In the genomic region with DNA sequence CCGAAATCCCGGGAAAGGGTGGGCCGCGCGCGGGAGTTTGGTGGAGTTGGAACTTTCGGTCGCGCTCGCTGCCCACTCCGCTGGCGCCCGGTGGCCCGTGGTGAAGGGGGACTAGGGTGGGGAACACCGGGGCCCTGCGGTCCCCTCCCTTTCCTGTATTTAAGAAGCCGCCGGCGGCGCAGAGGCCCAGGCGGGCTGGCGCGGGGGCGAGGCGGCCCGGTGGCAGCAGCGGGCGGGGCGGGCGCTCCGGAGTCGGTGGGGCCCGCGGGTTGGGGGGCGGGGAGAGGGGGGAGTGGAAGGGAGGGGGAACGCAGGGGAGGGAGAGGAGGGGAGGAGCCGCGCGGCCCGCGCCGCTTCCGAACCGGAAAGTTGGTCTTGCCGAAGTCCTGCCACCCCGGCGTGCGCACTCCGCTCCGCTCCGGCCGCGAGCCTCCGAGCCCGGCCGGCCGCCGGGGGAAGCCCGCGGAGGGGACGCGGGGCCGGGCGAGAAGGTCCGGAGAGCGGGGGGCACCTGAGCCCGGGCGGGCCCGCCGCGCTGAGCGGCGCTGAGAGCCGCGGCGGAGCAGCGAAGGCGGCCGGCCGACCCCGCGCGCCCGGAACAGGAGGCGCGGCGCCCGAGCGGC, we compare ENCODE assay signal across 18 cellular contexts. TPM values are rescaled to one million over a fixed set of nuclear protein-coding genes. Genes with fewer than 3 reads are reported as not detected.
DNase-seq lines count a peak whose midpoint lies in the region; FAIRE-seq and TF ChIP-seq lines count a peak whose summit lies in the region.
"Had no signal": no experiment of that assay in that cellular context is flagged by ENCODE, and none has a peak within 500 bp of the region (broad histone marks: within the 10 kb centered on the region; RNA-seq: fewer than 3 reads in every experiment).

No MANE protein-coding gene starts in this region.

- peaks cover 7% of the 10 kb centered on the region for H3K9me3 Mint-ChIP-seq in activated T-helper 2 cell treated with anti-CD3 and anti-CD28 coated beads, Interferon-gamma antibody, Interleukin-2, Interleukin-4, amounts not matched to agents 10 μg/mL and 5 μg/mL and 100 μg/mL, durations not matched to agents 14 hours and 24 hours and 36 hours
- H3K9me3 Mint-ChIP-seq: stimulated activated naive B cell treated with anti-CD40 and anti-IgM and Interleukin-4, amounts not matched to agents 10 μg/mL and 1 μg/mL and 100 μg/mL, for 72 hours had no signal

- H3K9me1 ChIP-seq in endothelial cell of umbilical vein (replicated peaks; ENCODE audit: control insufficient read depth, extremely low read depth, insufficient read depth, low read length): no peaks in the 10 kb centered on the region

- peaks cover 65% of the 10 kb centered on the region for H3K27me3 Mint-ChIP-seq in activated T-helper 2 cell treated with anti-CD3 and anti-CD28 coated beads, Interferon-gamma antibody, Interleukin-2, Interleukin-4, amounts not matched to agents 10 μg/mL and 5 μg/mL and 100 μg/mL, durations not matched to agents 14 hours and 24 hours and 36 hours (ENCODE audit: low read depth)

- peaks cover 2% of the 10 kb centered on the region for H4K20me1 ChIP-seq in endothelial cell of umbilical vein (replicated peaks; ENCODE audit: control insufficient read depth, extremely low read depth, insufficient read depth, low read length)

- H3K27ac ChIP-seq in endothelial cell of umbilical vein (ENCODE audit: insufficient read depth, low read depth, low read length): no peak overlapping the region
- H3K27ac ChIP-seq: KMS-11 had no signal

- intact Hi-C loops in endothelial cell of umbilical vein (cut with micrococcal nuclease): no loop called here
- intact Hi-C loops in activated T-helper 2 cell treated with anti-CD3 and anti-CD28 coated beads, Interferon-gamma antibody, Interleukin-2, Interleukin-4, amounts not matched to agents 10 μg/mL and 5 μg/mL and 100 μg/mL, durations not matched to agents 14 hours and 24 hours and 36 hours (cut with micrococcal nuclease): loop anchor here (10.0 kb wide), 1 partner anchor 1734 kb away; the partner anchor contains the start of gene GALR1

- no TSS peak for BruUV-seq in endothelial cell of umbilical vein (replicated peaks; lab: Mats Ljungman, UMichigan)

- H3K27ac Mint-ChIP-seq in activated T-helper 2 cell treated with anti-CD3 and anti-CD28 coated beads, Interferon-gamma antibody, Interleukin-2, Interleukin-4, amounts not matched to agents 10 μg/mL and 5 μg/mL and 100 μg/mL, durations not matched to agents 14 hours and 24 hours and 36 hours: no peak overlapping the region
- H3K27ac Mint-ChIP-seq: T-helper 2 cell treated with Interferon-gamma antibody and Interleukin-4, amounts not matched to agents 5 μg/mL and 100 μg/mL, for 36 hours had no signal

- H3K4me1 Mint-ChIP-seq in activated T-helper 2 cell treated with anti-CD3 and anti-CD28 coated beads, Interferon-gamma antibody, Interleukin-2, Interleukin-4, amounts not matched to agents 10 μg/mL and 5 μg/mL and 100 μg/mL, durations not matched to agents 14 hours and 24 hours and 36 hours (ENCODE audit: low read depth): peaks cover 10% of the 10 kb centered on the region

- H3K36me3 ChIP-seq in endothelial cell of umbilical vein (ENCODE audit: control insufficient read depth in 2 of 2, extremely low read depth in 1 of 2, insufficient read depth in 2 of 2, low read length in 2 of 2): no peaks in the 10 kb centered on the region
- H3K36me3 ChIP-seq: BE2C had no signal

- H2AFZ ChIP-seq in endothelial cell of umbilical vein (ENCODE audit: low read depth, low read length): no peak overlapping the region

- H3K9ac ChIP-seq in endothelial cell of umbilical vein (replicated peaks; ENCODE audit: extremely low read depth, insufficient read depth, low read length): no peak overlapping the region
- H3K9ac ChIP-seq: KMS-11 had no signal

- TF ChIP-seq POLR2A in endothelial cell of umbilical vein (IDR thresholded peaks at IDR 0.05; ENCODE audit: low read depth, low read length): no peak
- no peak for TF ChIP-seq POLR2A in GM12892 (IDR thresholded peaks at IDR 0.05; ENCODE audit: low read depth, low read length)

- TF ChIP-seq CTCF in endothelial cell of umbilical vein (IDR thresholded peaks at IDR 0.05; ENCODE audit: extremely low read depth in 1 of 2, insufficient read depth in 1 of 2, low read depth in 1 of 2, low read length in 2 of 2): no peak

- H3K27me3 ChIP-seq in endothelial cell of umbilical vein (ENCODE audit: control insufficient read depth in 2 of 2, insufficient read depth in 2 of 2, low read length in 2 of 2): peaks cover 64 to 88% of the 10 kb centered on the region in 2 experiments

- peaks cover 6% of the 10 kb centered on the region for H3K36me3 Mint-ChIP-seq in activated T-helper 2 cell treated with anti-CD3 and anti-CD28 coated beads, Interferon-gamma antibody, Interleukin-2, Interleukin-4, amounts not matched to agents 10 μg/mL and 5 μg/mL and 100 μg/mL, durations not matched to agents 14 hours and 24 hours and 36 hours (ENCODE audit: low read depth)

- no peaks in the 10 kb centered on the region for H3K4me1 ChIP-seq in endothelial cell of umbilical vein (ENCODE audit: control insufficient read depth, extremely low read depth, insufficient read depth, low read length)
- H3K4me1 ChIP-seq: BE2C had no signal

- DNase-seq in COLO668 (lab: John Stamatoyannopoulos, UW; ENCODE audit: unreplicated experiment) (peak; percentile 73), HEK293T (ENCODE audit: extremely low spot score) (peak; percentile 21), endothelial cell of umbilical vein (ENCODE audit: low read depth, low spot score) (no peak), midbrain (lab: John Stamatoyannopoulos, UW) (peak; percentile 56), GM12892 (ENCODE audit: insufficient read length) (no peak), NK-92 (lab: John Stamatoyannopoulos, UW; ENCODE audit: unreplicated experiment) (no peak), NAMALWA (ENCODE audit: low spot score) (no peak)
- DNase-seq in activated T-helper 2 cell treated with anti-CD3 and anti-CD28 coated beads, Interferon-gamma antibody, Interleukin-2, Interleukin-4, amounts not matched to agents 10 μg/mL and 5 μg/mL and 100 μg/mL, durations not matched to agents 14 hours and 24 hours and 36 hours (ENCODE audit: low spot score): no peak
- DNase-seq: activated CD4-positive, alpha-beta T cell treated with anti-CD3 and anti-CD28 coated beads, Interleukin-2, amount 50 U/mL, for 4 hours; activated effector memory CD4-positive, alpha-beta T cell treated with Interleukin-2 at 50 U/mL for 16 hours; BE2C; NCI-H2107; stimulated activated CD4-positive, alpha-beta T cell treated with anti-CD3 and anti-CD28 coated beads, Interleukin-2, amount 100 ng/mL, for 48 hours; stimulated activated naive B cell treated with anti-CD40 and anti-IgM and Interleukin-4, amounts not matched to agents 10 μg/mL and 1 μg/mL and 100 μg/mL, for 72 hours had no signal

- dilution Hi-C loops in endothelial cell of umbilical vein (cut with MboI; ENCODE audit: extremely low pct_ligation_motif_present, low sequenced_read_pairs): no loop called here

- no peak for FAIRE-seq in endothelial cell of umbilical vein (lab: Jason Lieb, UNC)
- FAIRE-seq in GM12892 (lab: Jason Lieb, UNC): no peak

- POLR2A ChIA-PET in HEK293T (lab: Yijun Ruan, JAX): no interaction called here
- POLR2A ChIA-PET in endothelial cell of umbilical vein (lab: Charles Lee): no interaction called here

- no peak overlapping the region for H3K4me2 ChIP-seq in endothelial cell of umbilical vein (ENCODE audit: insufficient read depth, low read length)
- H3K4me2 ChIP-seq: KMS-11 had no signal

- CTCF ChIA-PET in HEK293T (lab: Yijun Ruan, JAX) (no interaction called here), endothelial cell of umbilical vein (lab: Charles Lee) (no interaction called here)

- no peak overlapping the region for H3K4me3 ChIP-seq in endothelial cell of umbilical vein (replicated peaks in 1 of 3; ENCODE audit: insufficient read depth in 1 of 3, low read depth in 1 of 3, low read length in 3 of 3)

- no peaks in the 10 kb centered on the region for H3K9me3 ChIP-seq in endothelial cell of umbilical vein (replicated peaks; ENCODE audit: control insufficient read depth, insufficient read depth, low read length)
- H3K9me3 ChIP-seq: BE2C had no signal

- no peaks in the 10 kb centered on the region for H3K79me2 ChIP-seq in endothelial cell of umbilical vein (ENCODE audit: control insufficient read depth, insufficient read depth, low read length)

- no peak overlapping the region for H3K4me3 Mint-ChIP-seq in activated T-helper 2 cell treated with anti-CD3 and anti-CD28 coated beads, Interferon-gamma antibody, Interleukin-2, Interleukin-4, amounts not matched to agents 10 μg/mL and 5 μg/mL and 100 μg/mL, durations not matched to agents 14 hours and 24 hours and 36 hours (ENCODE audit: low read depth)
- H3K4me3 Mint-ChIP-seq: T-helper 2 cell treated with Interferon-gamma antibody and Interleukin-4, amounts not matched to agents 5 μg/mL and 100 μg/mL, for 36 hours had no signal

TF ChIP-seq in HEK293T, 16 proteins besides CTCF, POLR2A, EP300 and RAD21 (continues in another document):
- TF ChIP-seq CTBP1 (IDR thresholded peaks at IDR 0.05; ENCODE audit: borderline replicate concordance) (no peak), LEF1 (IDR thresholded peaks at IDR 0.05; ENCODE audit: borderline replicate concordance) (no peak), ARNT (IDR thresholded peaks at IDR 0.05) (no peak), ELF4 (IDR thresholded peaks at IDR 0.05) (no peak), SUZ12 (IDR thresholded peaks at IDR 0.05) (no peak), BHLHE40 (IDR thresholded peaks at IDR 0.05; ENCODE audit: borderline replicate concordance) (no peak)

TF ChIP-seq in endothelial cell of umbilical vein, 7 proteins besides CTCF, POLR2A, EP300 and RAD21 (continues in another document):
- TF ChIP-seq FOS (IDR thresholded peaks at IDR 0.05; ENCODE audit: borderline replicate concordance, insufficient read depth, low read length): no peak
- TF ChIP-seq POLR2AphosphoS5 (IDR thresholded peaks at IDR 0.05; ENCODE audit: insufficient read depth, low read depth, low read length): no peak
- peak; percentile 19 for TF ChIP-seq EZH2 (IDR thresholded peaks at IDR 0.05; ENCODE audit: borderline replicate concordance, low read depth, low read length, severe bottlenecking)

RNA-seq across cellular contexts. Expression of gene SALL3, which starts 0.4 kb away (rescaled TPM):
- not detected in 2 replicates for total RNA-seq in endothelial cell of umbilical vein
- polyA plus RNA-seq in endothelial cell of umbilical vein: not detected in 2 replicates
- not detected in 2 replicates for polyA plus RNA-seq in endothelial cell of umbilical vein (2011; cell fraction: cytosol; rRNA removed)
- not detected in 2 replicates for polyA plus RNA-seq in endothelial cell of umbilical vein (2011; cell fraction: nucleus; rRNA removed)
- polyA plus RNA-seq in endothelial cell of umbilical vein (2012): not detected in 2 replicates
- polyA minus RNA-seq in endothelial cell of umbilical vein: not detected in 2 replicates
- polyA minus RNA-seq in endothelial cell of umbilical vein (2011; cell fraction: cytosol; rRNA and poly(A)+ RNA removed): not detected
- polyA minus RNA-seq in endothelial cell of umbilical vein (2011; cell fraction: nucleus; rRNA and poly(A)+ RNA removed): not detected in 2 replicates
- not detected for polyA plus RNA-seq in GM12892 (2012; ENCODE audit: missing spikeins)
- total RNA-seq in activated T-helper 2 cell treated with anti-CD3 and anti-CD28 coated beads, Interferon-gamma antibody, Interleukin-2, Interleukin-4, amounts not matched to agents 10 μg/mL and 5 μg/mL and 100 μg/mL, durations not matched to agents 14 hours and 24 hours and 36 hours: not detected in 2 replicates
- total RNA-seq: G401, lung microvascular endothelial cell had no signal

Comparison
In these comparisons a context has a peak if more than half of its experiments do, and no peak if none do; other contexts are left out.
1. DNase-seq: peak in COLO668 (single experiment), HEK293T (single experiment) and midbrain (single experiment); none in endothelial cell of umbilical vein (single experiment), GM12892 (single experiment), NK-92 (single experiment), NAMALWA (single experiment) and activated T-helper 2 cell treated with anti-CD3 and anti-CD28 coated beads, Interferon-gamma antibody, Interleukin-2, Interleukin-4, amounts not matched to agents 10 μg/mL and 5 μg/mL and 100 μg/mL, durations not matched to agents 14 hours and 24 hours and 36 hours (single experiment).